ENCODE assay signal across 1 cellular context in the genomic region with DNA sequence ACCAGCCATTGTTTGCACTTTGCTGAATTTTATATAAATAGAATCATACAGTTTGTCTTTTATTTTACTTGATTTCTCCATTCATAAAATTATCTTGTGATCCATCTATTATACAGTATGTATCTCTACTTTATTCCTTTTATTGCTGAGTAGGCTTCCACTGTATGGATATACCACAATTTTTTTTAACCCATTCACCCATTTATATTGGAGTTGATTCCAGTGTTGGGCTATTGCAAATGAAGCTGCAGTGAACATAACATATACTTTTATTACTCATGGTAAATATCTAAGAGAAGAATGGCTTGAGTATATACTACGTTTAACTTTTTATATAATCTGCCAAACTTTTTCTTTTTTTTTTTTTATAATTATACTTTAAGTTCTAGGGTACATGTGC.
TF ChIP-seq lines count a peak whose summit lies in the region.

No MANE protein-coding gene starts in this region.

TF ChIP-seq in SK-N-SH, 30 proteins besides CTCF, POLR2A, EP300 and RAD21 (continued from another document):
- no peak for TF ChIP-seq POLR2AphosphoS5 (IDR thresholded peaks at IDR 0.05; ENCODE audit: low read depth, low read length)
- TF ChIP-seq MXI1 (IDR thresholded peaks at IDR 0.05; ENCODE audit: low read depth, low read length), result no peak
- no peak for TF ChIP-seq TAF1 (IDR thresholded peaks at IDR 0.05; ENCODE audit: borderline replicate concordance, low read depth, low read length)
- no peak for TF ChIP-seq JUND (IDR thresholded peaks at IDR 0.05)
- TF ChIP-seq GABPA (IDR thresholded peaks at IDR 0.05; ENCODE audit: low read depth), result no peak
- TF ChIP-seq RXRA (IDR thresholded peaks at IDR 0.05; ENCODE audit: borderline replicate concordance, low read depth), result no peak
- TF ChIP-seq SMC3 (IDR thresholded peaks at IDR 0.05; ENCODE audit: low read depth, low read length), result no peak
- no peak for TF ChIP-seq FOXM1 (IDR thresholded peaks at IDR 0.05; ENCODE audit: low read depth)
- no peak for TF ChIP-seq ELF1 (IDR thresholded peaks at IDR 0.05)
- no peak for TF ChIP-seq NFIC (IDR thresholded peaks at IDR 0.05; ENCODE audit: borderline replicate concordance)
- TF ChIP-seq TCF12 (IDR thresholded peaks at IDR 0.05), result no peak
- no peak for TF ChIP-seq RFX5 (IDR thresholded peaks at IDR 0.05; ENCODE audit: low read length)
- TF ChIP-seq EZH2phosphoT487 (IDR thresholded peaks at IDR 0.05; ENCODE audit: borderline replicate concordance, low read depth), result no peak
- no peak for TF ChIP-seq FOSL2 (IDR thresholded peaks at IDR 0.05; ENCODE audit: borderline replicate concordance, low read depth)
- no peak for TF ChIP-seq RCOR1 (IDR thresholded peaks at IDR 0.05; ENCODE audit: low read length)
- no peak for TF ChIP-seq FOXJ3 (CRISPR knock-in tag; IDR thresholded peaks at IDR 0.05)
